ENCODE assay signal across 23 cellular contexts in genomic region chr18:58870621-58871020, GRCh38. TPM values are rescaled to one million over a fixed set of nuclear protein-coding genes. Genes with fewer than 3 reads are reported as not detected.
DNase-seq lines count a peak whose midpoint lies in the region; ATAC-seq and TF ChIP-seq lines count a peak whose summit lies in the region.
"Had no signal": no experiment of that assay in that cellular context is flagged by ENCODE, and none has a peak within 500 bp of the region (broad histone marks: within the 10 kb centered on the region; RNA-seq: fewer than 3 reads in every experiment).

No MANE protein-coding gene starts in this region.

- 0 out of 2 replicates have a peak, but pooled peaks cover 9% of the 10 kb centered on the region for H4K20me1 ChIP-seq in OCI-LY3 (ENCODE audit: insufficient read depth, low read length)

- peaks cover 82% of the 10 kb centered on the region for H3K36me3 ChIP-seq in OCI-LY3 (replicated peaks; ENCODE audit: low read depth, low read length)
- H3K36me3 ChIP-seq in tibial artery: peaks cover 11 to 37% (median 16%) of the 10 kb centered on the region in 3 donors
- H3K36me3 ChIP-seq in CD8-positive, alpha-beta T cell (ENCODE audit: insufficient read depth, low read length): no peaks in the 10 kb centered on the region
- H3K36me3 ChIP-seq: colonic mucosa, HAP-1, pancreas had no signal

- H3K4me3 Mint-ChIP-seq in chondrocyte (ENCODE audit: unreplicated experiment) (peak overlapping the region; percentile 16), nephron progenitor cell (no peak overlapping the region)
- no peak overlapping the region for H3K4me3 Mint-ChIP-seq in CD8-positive, alpha-beta T cell
- H3K4me3 Mint-ChIP-seq: activated CD4-positive, alpha-beta memory T cell treated with anti-CD3 and anti-CD28 coated beads, Interleukin-2, amount 10 ng/mL, durations not matched to agents 7 days and 5 days; activated T-cell treated with anti-CD3 and anti-CD28 coated beads, Interleukin-2, amount 50 U/mL, for 4 hours; stimulated activated naive CD8-positive, alpha-beta T cell treated with anti-CD3 and anti-CD28 coated beads, Interleukin-15, amount 100 ng/mL, for 72 hours had no signal

- H3K79me2 ChIP-seq in OCI-LY3 (ENCODE audit: low read length): peaks cover 65% of the 10 kb centered on the region

- H3K27ac Mint-ChIP-seq in chondrocyte (ENCODE audit: unreplicated experiment) (peak overlapping the region; percentile 90), nephron progenitor cell (peak overlapping the region; percentile 70)
- H3K27ac Mint-ChIP-seq in CD8-positive, alpha-beta T cell: no peak overlapping the region
- H3K27ac Mint-ChIP-seq: activated CD4-positive, alpha-beta memory T cell treated with anti-CD3 and anti-CD28 coated beads, Interleukin-2, amount 10 ng/mL, durations not matched to agents 7 days and 5 days; stimulated activated naive CD8-positive, alpha-beta T cell treated with anti-CD3 and anti-CD28 coated beads, Interleukin-15, amount 100 ng/mL, for 72 hours had no signal

- no peaks in the 10 kb centered on the region for H3K27me3 Mint-ChIP-seq in chondrocyte (ENCODE audit: low read depth)
- H3K27me3 Mint-ChIP-seq in nephron progenitor cell (ENCODE audit: low read depth, poor library complexity): no peaks in the 10 kb centered on the region
- peaks cover 49% of the 10 kb centered on the region for H3K27me3 Mint-ChIP-seq in CD8-positive, alpha-beta T cell (ENCODE audit: low read depth)

- peaks cover 93% of the 10 kb centered on the region for H3K4me1 Mint-ChIP-seq in chondrocyte (ENCODE audit: low read depth)
- peaks cover 68% of the 10 kb centered on the region for H3K4me1 Mint-ChIP-seq in nephron progenitor cell
- H3K4me1 Mint-ChIP-seq in CD8-positive, alpha-beta T cell (ENCODE audit: low read depth): no peaks in the 10 kb centered on the region
- H3K4me1 Mint-ChIP-seq: activated CD4-positive, alpha-beta memory T cell treated with anti-CD3 and anti-CD28 coated beads, Interleukin-2, amount 10 ng/mL, durations not matched to agents 7 days and 5 days; stimulated activated naive CD8-positive, alpha-beta T cell treated with anti-CD3 and anti-CD28 coated beads, Interleukin-15, amount 100 ng/mL, for 72 hours had no signal

- no peak for TF ChIP-seq CTCF in OCI-LY3 (IDR thresholded peaks at IDR 0.05; ENCODE audit: low read depth, low read length)
- no peak for TF ChIP-seq CTCF in chondrocyte (IDR thresholded peaks at IDR 0.05)
- TF ChIP-seq CTCF in nephron progenitor cell (IDR thresholded peaks at IDR 0.05): no peak
- no peak for TF ChIP-seq CTCF in tibial artery (IDR thresholded peaks at IDR 0.05)
- TF ChIP-seq CTCF in CD8-positive, alpha-beta T cell (IDR thresholded peaks at IDR 0.05): no peak

- ATAC-seq in CD8-positive, alpha-beta T cell: no peak
- ATAC-seq: activated T-cell treated with anti-CD3 and anti-CD28 coated beads, Interleukin-2, amount 50 U/mL, for 4 hours; lower lobe of right lung; pancreas; stimulated activated naive CD8-positive, alpha-beta T cell treated with anti-CD3 and anti-CD28 coated beads, Interleukin-15, amount 100 ng/mL, for 72 hours had no signal

- DNase-seq in chondrocyte (ENCODE audit: low spot score): no peak
- no peak for DNase-seq in nephron progenitor cell
- no peak for DNase-seq in tibial artery
- DNase-seq in SIG-M5 treated with dmso at 0.1 percent for 504 hours (lab: John Stamatoyannopoulos, UW; ENCODE audit: unreplicated experiment): no peak
- DNase-seq in NCI-H446 (lab: John Stamatoyannopoulos, UW): no peak
- no peak for DNase-seq in AG08396 (ENCODE audit: low spot score)
- no peak for DNase-seq in CD8-positive, alpha-beta T cell
- DNase-seq: activated CD4-positive, alpha-beta memory T cell treated with anti-CD3 and anti-CD28 coated beads, Interleukin-2, amount 10 ng/mL, durations not matched to agents 7 days and 5 days; activated naive CD4-positive, alpha-beta T cell treated with Interleukin-2 at 50 U/mL for 16 hours; activated T-cell treated with anti-CD3 and anti-CD28 coated beads, Interleukin-2, amount 50 U/mL, for 4 hours; amygdala; colonic mucosa; Karpas-422; lower lobe of right lung; NCI-H1048; NCI-H2081 treated with DMSO at 0.1 percent for 48 hours; pancreas; RPMI8226; stimulated activated naive CD8-positive, alpha-beta T cell treated with anti-CD3 and anti-CD28 coated beads, Interleukin-15, amount 100 ng/mL, for 72 hours; T1000 had no signal

- H3K27ac ChIP-seq in OCI-LY3 (ENCODE audit: low read length) (peak overlapping the region; percentile 39; the same call in 1 of the 2 replicates), tibial artery (peak overlapping the region; percentile 51 to 60)
- no peak overlapping the region for H3K27ac ChIP-seq in CD8-positive, alpha-beta T cell (ENCODE audit: low read depth, low read length)
- H3K27ac ChIP-seq: colonic mucosa, lower lobe of right lung, pancreas had no signal

- H3K27me3 ChIP-seq in OCI-LY3 (ENCODE audit: low read depth, low read length) (no peaks in the 10 kb centered on the region), tibial artery (no peaks in the 10 kb centered on the region)
- no peaks in the 10 kb centered on the region for H3K27me3 ChIP-seq in CD8-positive, alpha-beta T cell (ENCODE audit: insufficient read depth, low read length)
- H3K27me3 ChIP-seq: colonic mucosa, hepatocyte, pancreas had no signal

- H3K4me1 ChIP-seq in OCI-LY3 (ENCODE audit: low read length): peaks cover 23% of the 10 kb centered on the region
- peaks cover 0 to 67% (median 41%) of the 10 kb centered on the region in 4 donors for H3K4me1 ChIP-seq in tibial artery
- H3K4me1 ChIP-seq in CD8-positive, alpha-beta T cell (ENCODE audit: insufficient read depth, low read length): no peaks in the 10 kb centered on the region
- H3K4me1 ChIP-seq: pancreas had no signal

- H3K9me3 Mint-ChIP-seq in chondrocyte (ENCODE audit: low read depth): peaks cover 3% of the 10 kb centered on the region
- peaks cover 12% of the 10 kb centered on the region for H3K9me3 Mint-ChIP-seq in nephron progenitor cell
- H3K9me3 Mint-ChIP-seq in CD8-positive, alpha-beta T cell: peaks cover 4% of the 10 kb centered on the region
- H3K9me3 Mint-ChIP-seq: activated CD4-positive, alpha-beta memory T cell treated with anti-CD3 and anti-CD28 coated beads, Interleukin-2, amount 10 ng/mL, durations not matched to agents 7 days and 5 days; stimulated activated naive CD8-positive, alpha-beta T cell treated with anti-CD3 and anti-CD28 coated beads, Interleukin-15, amount 100 ng/mL, for 72 hours had no signal

- POLR2A ChIA-PET in CD8-positive, alpha-beta T cell (lab: Charles Lee): interaction anchor here (1.2 kb wide), 1 partner anchor 10 kb away, joined by 3 read pairs; no protein-coding TSS in a partner anchor

- peak overlapping the region; percentile 30 for H3K4me2 ChIP-seq in OCI-LY3 (ENCODE audit: low read length)
- H3K4me2 ChIP-seq: hepatocyte had no signal

- H3K36me3 Mint-ChIP-seq in chondrocyte (ENCODE audit: low read depth) (peaks cover 49% of the 10 kb centered on the region), nephron progenitor cell (ENCODE audit: low read depth) (peaks cover 95% of the 10 kb centered on the region)
- no peaks in the 10 kb centered on the region for H3K36me3 Mint-ChIP-seq in CD8-positive, alpha-beta T cell

- H3K4me3 ChIP-seq in OCI-LY3 (ENCODE audit: low read length): no peak overlapping the region
- H3K4me3 ChIP-seq in tibial artery: no peak overlapping the region
- no peak overlapping the region for H3K4me3 ChIP-seq in CD8-positive, alpha-beta T cell (ENCODE audit: low read depth, low read length)
- H3K4me3 ChIP-seq: colonic mucosa, HAP-1, hepatocyte, lower lobe of right lung, pancreas had no signal

- intact Hi-C loops in tibial artery (cut with DNase I; ENCODE audit: low total_unique reads): no loop called here
- intact Hi-C loops in CD8-positive, alpha-beta T cell (cut with DNase I, micrococcal nuclease): no loop called here

- H3K9me3 ChIP-seq in OCI-LY3 (ENCODE audit: insufficient read depth, low read length) (no peaks in the 10 kb centered on the region), tibial artery (no peaks in the 10 kb centered on the region)
- no peaks in the 10 kb centered on the region for H3K9me3 ChIP-seq in CD8-positive, alpha-beta T cell (ENCODE audit: low read length)
- H3K9me3 ChIP-seq: colonic mucosa, HAP-1, lower lobe of right lung, pancreas had no signal

- H2AFZ ChIP-seq in OCI-LY3 (ENCODE audit: low read depth, low read length): no peak overlapping the region
- H2AFZ ChIP-seq: hepatocyte had no signal

- CTCF ChIA-PET in CD8-positive, alpha-beta T cell (lab: Charles Lee): no interaction called here

- no peak overlapping the region for H3K9ac ChIP-seq in OCI-LY3 (ENCODE audit: low read length)

RNA-seq across cellular contexts. Expression of gene ZNF532, which starts 5.9 kb away (rescaled TPM):
- 123 to 163 TPM (median 162 TPM) in 3 replicates for total RNA-seq in chondrocyte
- total RNA-seq in CD8-positive, alpha-beta T cell: 1 to 10 TPM; 3.4 to 3.7 TPM

Comparison
In these comparisons a context has a peak if more than half of its experiments do, and no peak if none do; other contexts are left out.
1. RNA of gene ZNF532, which starts 5.9 kb away (total RNA-seq): 123 to 163 TPM in chondrocyte; 3.4 to 3.7 TPM in CD8-positive, alpha-beta T cell; every median in the first group is over 10 times any median in the second.